11 cellular contexts compared by ENCODE assay signal in the genomic region with DNA sequence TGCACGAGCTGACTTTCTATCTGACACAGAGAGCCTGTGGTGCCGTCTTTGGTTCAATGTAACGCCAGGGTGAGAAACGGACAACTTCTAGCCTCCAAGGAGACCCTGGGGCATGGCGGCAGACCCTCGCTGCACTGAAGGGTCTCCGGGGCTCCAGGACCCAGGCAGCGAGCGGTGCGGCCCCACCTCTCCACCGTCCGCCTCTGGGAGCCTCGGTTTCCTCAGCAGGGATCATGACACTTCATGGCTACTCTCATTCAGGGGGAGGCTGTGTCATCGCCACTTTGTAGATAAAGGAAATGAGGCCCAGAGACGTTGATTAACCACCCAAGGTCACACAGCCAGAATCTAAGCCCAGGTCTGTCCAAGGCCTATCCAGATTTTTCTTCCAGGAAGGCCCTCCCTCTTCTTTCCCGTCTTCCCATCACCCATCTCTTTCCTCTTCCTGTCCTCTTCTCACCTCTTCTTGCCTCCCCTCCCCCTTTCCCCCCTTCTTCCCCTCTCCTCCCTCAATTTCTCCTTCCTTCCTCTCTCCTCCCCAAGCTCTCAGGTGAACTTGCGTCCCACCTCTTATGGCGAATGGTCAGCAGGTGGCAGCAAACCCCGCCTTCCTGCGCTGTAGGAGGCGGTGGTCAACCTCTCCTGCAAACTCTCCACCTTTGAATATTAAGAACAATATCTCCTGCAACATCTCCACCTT.
DNase-seq lines count a peak whose midpoint lies in the region; ATAC-seq and TF ChIP-seq lines count a peak whose summit lies in the region.
"Had no signal": no experiment of that assay in that cellular context is flagged by ENCODE, and none has a peak within 500 bp of the region (broad histone marks: within the 10 kb centered on the region; RNA-seq: fewer than 3 reads in every experiment).

No MANE protein-coding gene starts in this region.

- peak; percentile 3 for DNase-seq in stimulated activated naive CD4-positive, alpha-beta T cell treated with Interleukin-2 at 50 U/mL for 16 hours (lab: John Stamatoyannopoulos, UW)
- DNase-seq in stimulated activated naive CD4-positive, alpha-beta T cell (lab: John Stamatoyannopoulos, UW), result no peak
- DNase-seq in PC-3, result peak; percentile 49
- DNase-seq in iPS DF 6.9 (ENCODE audit: low read depth, low spot score), result peak; percentile 4
- no peak for DNase-seq in tibial artery
- no peak for DNase-seq in CD4-positive, alpha-beta T cell
- DNase-seq in NCI-H128 (lab: John Stamatoyannopoulos, UW; ENCODE audit: unreplicated experiment), result no peak
- DNase-seq: Kasumi-1 had no signal

- no peaks in the 10 kb centered on the region for H3F3A ChIP-seq in PC-3 (ENCODE audit: low read length, unreplicated experiment)

- H3K79me2 ChIP-seq in PC-3 (ENCODE audit: low read length), result no peaks in the 10 kb centered on the region

- H3K9ac ChIP-seq in PC-3 (ENCODE audit: low read length), result no peak overlapping the region

- H3K4me3 Mint-ChIP-seq in CD4-positive, alpha-beta T cell, result no peak overlapping the region
- H3K4me3 Mint-ChIP-seq: natural killer cell treated with Interleukin-12 subunit alpha and Interleukin-12 subunit beta and Interleukin-15 and Interleukin-18, amount 100 ng/mL, for 72 hours had no signal

- intact Hi-C loops in PC-3 (cut with micrococcal nuclease) (no loop called here), tibial artery (cut with DNase I; ENCODE audit: low total_unique reads) (no loop called here)
- intact Hi-C loops in CD4-positive, alpha-beta T cell (cut with DNase I, micrococcal nuclease), result no loop called here

- H3K27ac Mint-ChIP-seq in CD4-positive, alpha-beta T cell, result no peak overlapping the region
- H3K27ac Mint-ChIP-seq: natural killer cell treated with Interleukin-12 subunit alpha and Interleukin-12 subunit beta and Interleukin-15 and Interleukin-18, amount 100 ng/mL, for 72 hours had no signal

- H3K4me1 ChIP-seq in PC-3 (ENCODE audit: insufficient read depth, low read length) (no peaks in the 10 kb centered on the region), iPS DF 6.9 (ENCODE audit: control insufficient read depth, insufficient read depth, low read length) (no peaks in the 10 kb centered on the region), tibial artery (no peaks in the 10 kb centered on the region)

- H4K20me1 ChIP-seq in PC-3 (ENCODE audit: low read length), result no peaks in the 10 kb centered on the region

- POLR2A ChIA-PET in PC-3 (lab: Charles Lee; ENCODE audit: unreplicated experiment), result no interaction called here
- POLR2A ChIA-PET in CD4-positive, alpha-beta T cell (lab: Charles Lee), result no interaction called here

- TF ChIP-seq CTCF in PC-3 (conservative IDR thresholded peaks at IDR 0.05; ENCODE audit: low read depth, low read length) (peak; percentile 51), tibial artery (IDR thresholded peaks at IDR 0.05) (no peak)
- TF ChIP-seq CTCF in CD4-positive, alpha-beta T cell (IDR thresholded peaks at IDR 0.05), result no peak

- H3K4me3 ChIP-seq in PC-3 (ENCODE audit: low read length) (no peak overlapping the region), iPS DF 6.9 (ENCODE audit: low read length) (no peak overlapping the region), tibial artery (no peak overlapping the region)
- H3K4me3 ChIP-seq: cardiac muscle cell had no signal

- no peaks in the 10 kb centered on the region for H3K36me3 Mint-ChIP-seq in CD4-positive, alpha-beta T cell (ENCODE audit: low read depth)
- H3K36me3 Mint-ChIP-seq: natural killer cell treated with Interleukin-12 subunit alpha and Interleukin-12 subunit beta and Interleukin-15 and Interleukin-18, amount 100 ng/mL, for 72 hours had no signal

- no peaks in the 10 kb centered on the region for H3K9me3 Mint-ChIP-seq in CD4-positive, alpha-beta T cell
- H3K9me3 Mint-ChIP-seq: natural killer cell treated with Interleukin-12 subunit alpha and Interleukin-12 subunit beta and Interleukin-15 and Interleukin-18, amount 100 ng/mL, for 72 hours had no signal

- WGBS in iPS DF 6.9 (ENCODE audit: insufficient coverage, insufficient read length), result no CpG with 5 or more reads among the region's 21 CpGs

- H3K27me3 ChIP-seq in PC-3 (ENCODE audit: low read length) (no peaks in the 10 kb centered on the region), iPS DF 6.9 (ENCODE audit: control insufficient read depth, insufficient read depth, low read length) (no peaks in the 10 kb centered on the region), tibial artery (peaks cover 0 to 22% of the 10 kb centered on the region in 2 donors)
- H3K27me3 ChIP-seq in CD4-positive, alpha-beta T cell (ENCODE audit: control insufficient read depth, insufficient read depth, low read length), result no peaks in the 10 kb centered on the region
- H3K27me3 ChIP-seq: cardiac muscle cell had no signal

- H3K9me2 ChIP-seq in PC-3 (replicated peaks; ENCODE audit: low read length), result no peaks in the 10 kb centered on the region

- H3K27me3 Mint-ChIP-seq in CD4-positive, alpha-beta T cell, result no peaks in the 10 kb centered on the region

- no TSS peak for BruUV-seq in PC-3 (replicated peaks; lab: Mats Ljungman, UMichigan)

- H3K9me3 ChIP-seq in PC-3 (ENCODE audit: low read length) (no peaks in the 10 kb centered on the region), iPS DF 6.9 (ENCODE audit: control insufficient read depth, insufficient read depth, low read length) (peaks cover 1% of the 10 kb centered on the region; the same call in 1 of the 2 replicates), tibial artery (peaks cover 0 to 3% (median 0%) of the 10 kb centered on the region in 3 donors)
- no peaks in the 10 kb centered on the region for H3K9me3 ChIP-seq in CD4-positive, alpha-beta T cell (ENCODE audit: control insufficient read depth, low read length)

- no peak overlapping the region for H3K4me2 ChIP-seq in PC-3 (ENCODE audit: low read length)

- CTCF ChIA-PET in PC-3 (lab: Charles Lee), result no interaction called here
- CTCF ChIA-PET in CD4-positive, alpha-beta T cell (lab: Charles Lee), result interaction anchor here (0.7 kb wide), 1 partner anchor 23 kb away, joined by 3 read pairs; no protein-coding TSS in a partner anchor

- H3K4me1 Mint-ChIP-seq in CD4-positive, alpha-beta T cell (ENCODE audit: low read depth), result no peaks in the 10 kb centered on the region

- ATAC-seq in PC-3 (peak; percentile 56; the same call in 1 of the 2 replicates), GM19023 (IDR thresholded peaks at IDR 0.05; ENCODE audit: unreplicated experiment) (no peak)
- ATAC-seq in CD4-positive, alpha-beta T cell (ENCODE audit: poor library complexity), result no peak

- no peak overlapping the region for H2AFZ ChIP-seq in PC-3 (ENCODE audit: low read length)

- no peaks in the 10 kb centered on the region for H3K36me3 ChIP-seq in PC-3 (ENCODE audit: low read depth, low read length)
- no peaks in the 10 kb centered on the region for H3K36me3 ChIP-seq in iPS DF 6.9 (ENCODE audit: control insufficient read depth, insufficient read depth, low read length)
- no peaks in the 10 kb centered on the region for H3K36me3 ChIP-seq in tibial artery
- H3K36me3 ChIP-seq: cardiac muscle cell had no signal

- H3K27ac ChIP-seq in PC-3 (ENCODE audit: low read length), result no peak overlapping the region
- no peak overlapping the region for H3K27ac ChIP-seq in iPS DF 6.9 (ENCODE audit: low read length)
- H3K27ac ChIP-seq in tibial artery, result no peak overlapping the region
- H3K27ac ChIP-seq in CD4-positive, alpha-beta T cell (ENCODE audit: low read depth, low read length), result no peak overlapping the region
- H3K27ac ChIP-seq: cardiac muscle cell had no signal

Comparison
In these comparisons a context has a peak if more than half of its experiments do, and no peak if none do; other contexts are left out.
1. DNase-seq: peak in stimulated activated naive CD4-positive, alpha-beta T cell treated with Interleukin-2 at 50 U/mL for 16 hours (single experiment), PC-3 (single experiment) and iPS DF 6.9 (single experiment); none in stimulated activated naive CD4-positive, alpha-beta T cell (0 of 6), tibial artery (0 of 2), CD4-positive, alpha-beta T cell (0 of 10) and NCI-H128 (single experiment).